In the genomic region with DNA sequence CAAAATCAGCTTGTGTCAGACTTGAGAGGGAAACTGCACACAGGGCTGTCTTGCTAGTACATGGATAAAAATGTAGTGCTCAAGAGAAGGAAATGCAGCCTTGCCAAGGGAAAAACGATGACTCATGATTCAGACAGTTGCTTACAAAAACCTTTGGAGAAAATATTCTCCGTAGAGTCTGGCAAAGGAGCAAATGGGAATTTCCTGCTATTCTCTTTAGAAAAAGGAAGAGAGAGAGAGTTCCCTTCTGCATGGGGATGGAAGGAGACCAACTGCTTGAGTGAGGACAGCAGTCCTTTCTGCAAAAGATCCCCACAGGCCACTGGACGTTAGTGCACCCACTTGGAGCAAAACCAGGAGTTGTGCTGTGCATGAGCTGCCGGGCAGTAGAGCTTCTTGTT, we compare ENCODE assay signal across 8 cellular contexts. TPM values are rescaled to one million over a fixed set of nuclear protein-coding genes. Genes with fewer than 3 reads are reported as not detected.
DNase-seq lines count a peak whose midpoint lies in the region; ATAC-seq, FAIRE-seq and TF ChIP-seq lines count a peak whose summit lies in the region.

No MANE protein-coding gene starts in this region.

- peak overlapping the region in 1 of 4 donors; percentile 45 for H3K27ac ChIP-seq in body of pancreas
- H3K27ac ChIP-seq in keratinocyte (ENCODE audit: control insufficient read depth, insufficient read depth, low read length), result no peak overlapping the region

- no peak overlapping the region for H3K4me3 Mint-ChIP-seq in activated T-helper 17 cell treated with anti-CD3 and anti-CD28 coated beads, Interleukin-2, amount 50 U/mL, for 72 hours
- no peak overlapping the region for H3K4me3 Mint-ChIP-seq in activated T-cell treated with anti-CD3 and anti-CD28 coated beads, Interleukin-2, amount 50 U/mL, for 24 hours

- H3K79me2 ChIP-seq in keratinocyte (ENCODE audit: control insufficient read depth, insufficient read depth, low read length), result no peaks in the 10 kb centered on the region

- ATAC-seq in HG03354 (IDR thresholded peaks at IDR 0.05; ENCODE audit: poor library complexity, severe bottlenecking, unreplicated experiment) (peak; percentile 69), body of pancreas (peak; percentile 84), GM19463 (IDR thresholded peaks at IDR 0.05; ENCODE audit: unreplicated experiment) (no peak)
- no peak for ATAC-seq in activated T-helper 17 cell treated with anti-CD3 and anti-CD28 coated beads, Interleukin-2, amount 50 U/mL, for 72 hours (replicated peaks)

- DNase-seq in body of pancreas (peak; percentile 12 to 57 (median 24)), keratinocyte (ENCODE audit: low read depth, low spot score) (peak; percentile 46), superior temporal gyrus (ENCODE audit: extremely low spot score) (peak; percentile 80)
- DNase-seq in NK-92 treated with Interleukin-12 subunit alpha and Interleukin-12 subunit beta, amount 100 ng/mL, for 24 hours (lab: John Stamatoyannopoulos, UW), result no peak
- no peak for DNase-seq in activated T-cell treated with anti-CD3 and anti-CD28 coated beads, Interleukin-2, amount 50 U/mL, for 24 hours

- no peaks in the 10 kb centered on the region for H4K20me1 ChIP-seq in keratinocyte (ENCODE audit: control insufficient read depth, extremely low read depth, insufficient read depth, low read length)

- H3K9ac ChIP-seq in keratinocyte (ENCODE audit: control insufficient read depth, extremely low read depth, insufficient read depth, low read length), result no peak overlapping the region

- intact Hi-C loops in body of pancreas (cut with DNase I), result no loop called here

- WGBS in body of pancreas, 2 donors, result 28 to 41% methylated on average over 4 of the region's 4 CpGs

- H3K4me2 ChIP-seq in keratinocyte (ENCODE audit: control insufficient read depth, extremely low read depth, insufficient read depth, low read depth, low read length), result peak overlapping the region; percentile 70

- no peaks in the 10 kb centered on the region for H3K9me1 ChIP-seq in keratinocyte (ENCODE audit: control insufficient read depth, extremely low read depth, insufficient read depth, low read length)

- H3K9me3 ChIP-seq in body of pancreas (no peaks in the 10 kb centered on the region), keratinocyte (ENCODE audit: control insufficient read depth, low read depth, low read length) (no peaks in the 10 kb centered on the region)

- H3K9me3 Mint-ChIP-seq in activated T-helper 17 cell treated with anti-CD3 and anti-CD28 coated beads, Interleukin-2, amount 50 U/mL, for 72 hours, result no peaks in the 10 kb centered on the region
- no peaks in the 10 kb centered on the region for H3K9me3 Mint-ChIP-seq in activated T-cell treated with anti-CD3 and anti-CD28 coated beads, Interleukin-2, amount 50 U/mL, for 24 hours

- no peaks in the 10 kb centered on the region for H3K36me3 Mint-ChIP-seq in activated T-helper 17 cell treated with anti-CD3 and anti-CD28 coated beads, Interleukin-2, amount 50 U/mL, for 72 hours (ENCODE audit: low read depth)
- H3K36me3 Mint-ChIP-seq in activated T-cell treated with anti-CD3 and anti-CD28 coated beads, Interleukin-2, amount 50 U/mL, for 24 hours (ENCODE audit: low read depth), result no peaks in the 10 kb centered on the region

- H3K27me3 ChIP-seq in body of pancreas (no peaks in the 10 kb centered on the region), keratinocyte (ENCODE audit: control insufficient read depth, extremely low read depth, insufficient read depth, low read length) (no peaks in the 10 kb centered on the region)

- peaks cover under 1% of the 10 kb centered on the region for H3K27me3 Mint-ChIP-seq in activated T-helper 17 cell treated with anti-CD3 and anti-CD28 coated beads, Interleukin-2, amount 50 U/mL, for 72 hours
- no peaks in the 10 kb centered on the region for H3K27me3 Mint-ChIP-seq in activated T-cell treated with anti-CD3 and anti-CD28 coated beads, Interleukin-2, amount 50 U/mL, for 24 hours

- H3K4me1 Mint-ChIP-seq in activated T-helper 17 cell treated with anti-CD3 and anti-CD28 coated beads, Interleukin-2, amount 50 U/mL, for 72 hours, result no peaks in the 10 kb centered on the region
- no peaks in the 10 kb centered on the region for H3K4me1 Mint-ChIP-seq in activated T-cell treated with anti-CD3 and anti-CD28 coated beads, Interleukin-2, amount 50 U/mL, for 24 hours (ENCODE audit: low read depth)

- peak in 2 of 7 experiments; percentile 20 to 29 for TF ChIP-seq CTCF in body of pancreas (IDR thresholded peaks at IDR 0.05)
- peak in 2 of 3 experiments; percentile 40 to 47 for TF ChIP-seq CTCF in keratinocyte (optimal IDR thresholded peaks at IDR 0.05 in 1 of 3, IDR thresholded peaks at IDR 0.05 in 1 of 3, conservative IDR thresholded peaks at IDR 0.05 in 1 of 3; ENCODE audit: extremely low read depth in 1 of 3, insufficient read depth in 2 of 3, low read length in 3 of 3)

- no peak overlapping the region for H3K4me3 ChIP-seq in body of pancreas
- peak overlapping the region in 1 of 3 experiments; percentile 28 for H3K4me3 ChIP-seq in keratinocyte (ENCODE audit: control insufficient read depth in 2 of 3, extremely low read depth in 1 of 3, insufficient read depth in 2 of 3, low read depth in 1 of 3, low read length in 3 of 3)

- no peak overlapping the region for H3K27ac Mint-ChIP-seq in activated T-helper 17 cell treated with anti-CD3 and anti-CD28 coated beads, Interleukin-2, amount 50 U/mL, for 72 hours
- H3K27ac Mint-ChIP-seq in activated T-cell treated with anti-CD3 and anti-CD28 coated beads, Interleukin-2, amount 50 U/mL, for 24 hours, result no peak overlapping the region

- peak overlapping the region; percentile 79 for H2AFZ ChIP-seq in keratinocyte (ENCODE audit: control insufficient read depth, low read length)

- FAIRE-seq in keratinocyte (lab: Jason Lieb, UNC), result peak; percentile 95

- TF ChIP-seq POLR2A in body of pancreas (IDR thresholded peaks at IDR 0.05), result no peak

- dilution Hi-C loops in keratinocyte (cut with MboI; ENCODE audit: extremely low pct_ligation_motif_present, low sequenced_read_pairs), result no loop called here

- H3K36me3 ChIP-seq in body of pancreas (replicated peaks in 1 of 2; ENCODE audit: insufficient read depth in 1 of 2, low read depth in 2 of 2) (no peaks in the 10 kb centered on the region), keratinocyte (ENCODE audit: control insufficient read depth in 2 of 2, extremely low read depth in 1 of 2, insufficient read depth in 2 of 2, low read length in 2 of 2) (no peaks in the 10 kb centered on the region)

- H3K4me1 ChIP-seq in body of pancreas (peaks cover 5% of the 10 kb centered on the region), keratinocyte (ENCODE audit: control insufficient read depth, extremely low read depth, insufficient read depth, low read length) (peaks cover 8% of the 10 kb centered on the region)

RNA-seq across cellular contexts. Expression of gene IFNB1, which starts 7.6 kb away (rescaled TPM):
- total RNA-seq in body of pancreas, result not detected
- polyA plus RNA-seq in keratinocyte, result 0.07 TPM in 1 of 3 replicates, not detected in the others
- polyA plus RNA-seq in keratinocyte (2011; ENCODE audit: low read depth), result not detected
- not detected in 2 replicates for polyA plus RNA-seq in keratinocyte (2011; cell fraction: cytosol; rRNA removed)
- polyA plus RNA-seq in keratinocyte (2011; cell fraction: nucleus; rRNA removed), result 0.31 TPM in 1 of 2 replicates, not detected in the other
- polyA plus RNA-seq in keratinocyte (2012; ENCODE audit: low replicate concordance), result not detected in 2 replicates
- polyA minus RNA-seq in keratinocyte, result not detected in 3 replicates
- polyA minus RNA-seq in keratinocyte (2011; cell fraction: cytosol; rRNA and poly(A)+ RNA removed), result not detected
- not detected in 2 replicates for polyA minus RNA-seq in keratinocyte (2011; cell fraction: nucleus; rRNA and poly(A)+ RNA removed)
- not detected for total RNA-seq in activated T-helper 17 cell treated with anti-CD3 and anti-CD28 coated beads, Interleukin-2, amount 50 U/mL, for 72 hours

RNA-seq across cellular contexts. Expression of gene HACD4, which starts 38.7 kb away (rescaled TPM):
- total RNA-seq in body of pancreas, result 1 to 10 TPM in 1 of 2 donors, under 1 TPM in 1; 0.99 to 1.8 TPM
- polyA plus RNA-seq in keratinocyte, result 7.3 to 10.4 TPM (median 9.4 TPM) in 3 replicates
- 0.15 TPM for polyA plus RNA-seq in keratinocyte (2011; ENCODE audit: low read depth)
- polyA plus RNA-seq in keratinocyte (2011; cell fraction: cytosol; rRNA removed), result 5.8 and 12.2 TPM in 2 replicates
- 6.9 TPM in 2 replicates for polyA plus RNA-seq in keratinocyte (2011; cell fraction: nucleus; rRNA removed)
- polyA plus RNA-seq in keratinocyte (2012; ENCODE audit: low replicate concordance), result 1.5 and 4.9 TPM in 2 replicates
- 2.1 to 11.1 TPM (median 7.2 TPM) in 3 replicates for polyA minus RNA-seq in keratinocyte
- 5.0 TPM for polyA minus RNA-seq in keratinocyte (2011; cell fraction: cytosol; rRNA and poly(A)+ RNA removed)
- polyA minus RNA-seq in keratinocyte (2011; cell fraction: nucleus; rRNA and poly(A)+ RNA removed), result 4.7 and 9.3 TPM in 2 replicates
- total RNA-seq in activated T-helper 17 cell treated with anti-CD3 and anti-CD28 coated beads, Interleukin-2, amount 50 U/mL, for 72 hours, result 1 to 10 TPM; 2.9 to 4.1 TPM

Comparison
In these comparisons a context has a peak if more than half of its experiments do, and no peak if none do; other contexts are left out.
1. ATAC-seq: peak in HG03354 (single experiment) and body of pancreas (single experiment); none in GM19463 (single experiment) and activated T-helper 17 cell treated with anti-CD3 and anti-CD28 coated beads, Interleukin-2, amount 50 U/mL, for 72 hours (single experiment).
2. DNase-seq: peak in body of pancreas (4 of 4), keratinocyte (single experiment) and superior temporal gyrus (single experiment); none in NK-92 treated with Interleukin-12 subunit alpha and Interleukin-12 subunit beta, amount 100 ng/mL, for 24 hours (single experiment) and activated T-cell treated with anti-CD3 and anti-CD28 coated beads, Interleukin-2, amount 50 U/mL, for 24 hours (single experiment).